In the genomic region with DNA sequence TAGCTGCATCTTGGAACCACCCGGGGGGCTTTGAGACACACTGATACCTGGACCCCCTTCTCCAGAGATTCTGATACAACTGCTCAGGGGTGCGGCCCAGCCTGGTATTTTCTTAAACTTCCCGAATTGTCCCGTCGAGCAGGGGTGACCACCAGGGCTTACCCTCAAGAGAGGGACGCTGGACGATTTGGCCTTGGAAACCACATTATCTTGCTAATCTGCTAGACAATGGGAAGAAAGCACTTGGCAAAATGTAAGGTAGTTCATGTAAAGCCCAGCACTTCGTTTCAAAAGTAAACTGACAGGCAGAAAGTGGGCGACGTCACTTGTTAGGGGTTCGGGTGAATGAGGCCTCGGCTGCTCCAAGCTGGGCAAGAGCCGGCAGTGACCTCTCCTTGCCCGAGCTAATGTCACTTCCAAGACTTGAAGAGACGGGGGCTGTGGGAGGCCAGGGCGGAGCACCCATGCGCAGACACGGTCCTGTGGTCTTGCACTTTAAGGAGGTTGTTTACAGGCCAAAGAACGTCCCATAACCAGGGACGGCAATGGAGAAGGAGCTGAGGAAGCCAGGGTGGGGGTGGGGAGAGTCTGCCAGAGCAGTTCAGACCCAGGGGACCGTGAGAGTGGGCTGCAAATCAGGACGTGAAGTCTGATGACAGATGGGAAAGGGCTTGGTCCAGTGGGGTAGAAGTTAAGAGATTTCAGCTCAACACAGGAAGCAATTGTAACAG, we compare ENCODE assay signal across 12 cellular contexts.
DNase-seq lines count a peak whose midpoint lies in the region; TF ChIP-seq lines count a peak whose summit lies in the region.
"Had no signal": no experiment of that assay in that cellular context is flagged by ENCODE, and none has a peak within 500 bp of the region (broad histone marks: within the 10 kb centered on the region; RNA-seq: fewer than 3 reads in every experiment).

No MANE protein-coding gene starts in this region.

- peak overlapping the region; percentile 26 for H2AFZ ChIP-seq in parathyroid adenoma

- POLR2A ChIA-PET in CD8-positive, alpha-beta memory T cell (lab: Charles Lee) = no interaction called here

- CTCF ChIA-PET in CD8-positive, alpha-beta memory T cell (lab: Charles Lee) = interaction anchor here (1.5 to 2.2 kb wide), 2 partner anchors 11 to 31 kb away, joined by 5 to 7 read pairs; no protein-coding TSS in a partner anchor

- H3K27ac Mint-ChIP-seq in CD8-positive, alpha-beta memory T cell = no peak overlapping the region
- H3K27ac Mint-ChIP-seq: stimulated activated naive CD8-positive, alpha-beta T cell treated with anti-CD3 and anti-CD28 coated beads, Interleukin-15, Interleukin-2, amounts not matched to agents 100 ng/mL and 50 ng/mL, for 24 hours had no signal

- H3K4me1 Mint-ChIP-seq in CD8-positive, alpha-beta memory T cell = peaks cover 5 to 14% (median 5%) of the 10 kb centered on the region in 3 donors

- peak overlapping the region; percentile 78 for H3K27ac ChIP-seq in CD8-positive, alpha-beta memory T cell (ENCODE audit: low read depth, low read length)
- H3K27ac ChIP-seq in parathyroid adenoma = peak overlapping the region; percentile 99

- peaks cover 16 to 28% of the 10 kb centered on the region in 2 donors for H3K27me3 Mint-ChIP-seq in CD8-positive, alpha-beta memory T cell

- no peak for DNase-seq in CD8-positive, alpha-beta memory T cell
- DNase-seq in NCI-H2171 (lab: John Stamatoyannopoulos, UW) (peak; percentile 62), fibroblast of the aortic adventitia (ENCODE audit: low read depth) (peak; percentile 20), NCI-H1105 (lab: John Stamatoyannopoulos, UW) (no peak), NCI-H748 (lab: John Stamatoyannopoulos, UW; ENCODE audit: unreplicated experiment) (no peak)
- DNase-seq in activated CD4-positive, CD25-positive, alpha-beta regulatory T cell treated with anti-CD3 and anti-CD28 coated beads, Interleukin-2, amount 50 U/mL, for 72 hours = no peak
- DNase-seq in effector CD4-positive, alpha-beta T cell = no peak
- DNase-seq: activated effector memory CD4-positive, alpha-beta T cell treated with anti-CD3 and anti-CD28 coated beads, Interleukin-2, amount 50 U/mL, for 16 hours; effector memory CD4-positive, alpha-beta T cell; stimulated activated CD4-positive, alpha-beta T cell treated with anti-CD3 and anti-CD28 coated beads, Interleukin-12 subunit alpha, Interleukin-12 subunit beta, amount 100 ng/mL, for 4 hours had no signal

- no peak overlapping the region for H3K4me3 ChIP-seq in CD8-positive, alpha-beta memory T cell (ENCODE audit: low read length)
- no peak overlapping the region for H3K4me3 ChIP-seq in fibroblast of the aortic adventitia (ENCODE audit: low read depth, low read length)
- no peak overlapping the region for H3K4me3 ChIP-seq in parathyroid adenoma (ENCODE audit: low read depth, low read length)

- H3K9me3 Mint-ChIP-seq in CD8-positive, alpha-beta memory T cell = no peaks in the 10 kb centered on the region
- H3K9me3 Mint-ChIP-seq: stimulated activated naive CD8-positive, alpha-beta T cell treated with anti-CD3 and anti-CD28 coated beads, Interleukin-15, Interleukin-2, amounts not matched to agents 100 ng/mL and 50 ng/mL, for 24 hours had no signal

- no peaks in the 10 kb centered on the region for H3K9me3 ChIP-seq in CD8-positive, alpha-beta memory T cell (ENCODE audit: low read length)
- no peaks in the 10 kb centered on the region for H3K9me3 ChIP-seq in parathyroid adenoma (ENCODE audit: control insufficient read depth, low read length)

- peaks cover 4% of the 10 kb centered on the region for H3K79me2 ChIP-seq in parathyroid adenoma

- peaks cover 10% of the 10 kb centered on the region for H3K4me1 ChIP-seq in CD8-positive, alpha-beta memory T cell (ENCODE audit: insufficient read depth, low read length)
- peaks cover 72% of the 10 kb centered on the region for H3K4me1 ChIP-seq in parathyroid adenoma

- H3K27me3 ChIP-seq in CD8-positive, alpha-beta memory T cell (ENCODE audit: insufficient read depth, low read length, poor library complexity, severe bottlenecking) = peaks cover 21% of the 10 kb centered on the region
- H3K27me3 ChIP-seq in parathyroid adenoma (ENCODE audit: control insufficient read depth, insufficient read depth, low read length) = no peaks in the 10 kb centered on the region

- no peaks in the 10 kb centered on the region for H3K36me3 ChIP-seq in CD8-positive, alpha-beta memory T cell (ENCODE audit: insufficient read depth, low read length)
- H3K36me3 ChIP-seq in parathyroid adenoma (ENCODE audit: control insufficient read depth, insufficient read depth, low read length) = no peaks in the 10 kb centered on the region

- H3K4me3 Mint-ChIP-seq in CD8-positive, alpha-beta memory T cell = peak overlapping the region in 2 of 7 donors; percentile 6 to 44
- H3K4me3 Mint-ChIP-seq: stimulated activated naive CD8-positive, alpha-beta T cell treated with anti-CD3 and anti-CD28 coated beads, Interleukin-15, Interleukin-2, amounts not matched to agents 100 ng/mL and 50 ng/mL, for 24 hours had no signal

- H3K4me2 ChIP-seq in parathyroid adenoma (ENCODE audit: low read length) = peak overlapping the region; percentile 69

- H3K9ac ChIP-seq in parathyroid adenoma = peak overlapping the region; percentile 33

- H3K36me3 Mint-ChIP-seq in CD8-positive, alpha-beta memory T cell = no peaks in the 10 kb centered on the region

- TF ChIP-seq CTCF in fibroblast of the aortic adventitia (IDR thresholded peaks at IDR 0.05; ENCODE audit: insufficient read depth, low read length) (no peak), parathyroid adenoma (IDR thresholded peaks at IDR 0.05) (no peak)

Comparison
In these comparisons a context has a peak if more than half of its experiments do, and no peak if none do; other contexts are left out.
1. DNase-seq: peak in NCI-H2171 (single experiment) and fibroblast of the aortic adventitia (single experiment); none in CD8-positive, alpha-beta memory T cell (0 of 5), NCI-H1105 (single experiment), activated CD4-positive, CD25-positive, alpha-beta regulatory T cell treated with anti-CD3 and anti-CD28 coated beads, Interleukin-2, amount 50 U/mL, for 72 hours (single experiment), NCI-H748 (single experiment) and effector CD4-positive, alpha-beta T cell (single experiment).